Comparison of ENCODE assay signal across 12 cellular contexts in the genomic region with DNA sequence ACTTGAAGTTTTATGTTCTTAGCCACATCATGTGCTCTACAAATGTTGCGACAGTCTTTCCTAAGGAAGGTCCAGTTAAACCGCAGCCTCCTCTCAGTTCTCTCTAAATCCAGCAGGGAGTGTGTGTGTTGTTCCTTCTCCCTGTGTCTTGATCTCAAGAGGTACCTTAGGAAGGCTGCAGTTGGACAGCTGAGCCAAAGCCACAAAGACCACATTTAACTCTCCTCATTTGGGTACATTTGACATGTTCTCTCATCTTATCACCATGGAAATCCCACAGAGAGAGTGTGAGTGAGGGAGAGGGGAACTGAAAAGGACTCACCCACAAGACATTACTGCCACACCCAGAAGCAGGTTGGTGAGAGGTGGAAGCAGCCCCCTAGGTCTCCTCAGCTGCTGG.
DNase-seq lines count a peak whose midpoint lies in the region; ATAC-seq and TF ChIP-seq lines count a peak whose summit lies in the region.
"Had no signal": no experiment of that assay in that cellular context is flagged by ENCODE, and none has a peak within 500 bp of the region (broad histone marks: within the 10 kb centered on the region; RNA-seq: fewer than 3 reads in every experiment).

No MANE protein-coding gene starts in this region.

- CTCF ChIA-PET in activated CD4-positive, alpha-beta memory T cell treated with anti-CD3 and anti-CD28 coated beads, Interleukin-2, amount 10 ng/mL, durations not matched to agents 7 days and 5 days (lab: Charles Lee): no interaction called here

- H3K4me1 Mint-ChIP-seq in T-helper 17 cell: peaks cover 9% of the 10 kb centered on the region
- H3K4me1 Mint-ChIP-seq in activated CD4-positive, alpha-beta memory T cell treated with anti-CD3 and anti-CD28 coated beads, Interleukin-2, amount 10 ng/mL, durations not matched to agents 7 days and 5 days: peaks cover 25% of the 10 kb centered on the region

- in situ Hi-C loops in GM13977 (cut with MboI; ENCODE audit: low pct_unique_long_range_greater_than_20kb, low sequenced_read_pairs, unreplicated experiment): no loop called here

- POLR2A ChIA-PET in activated CD4-positive, alpha-beta memory T cell treated with anti-CD3 and anti-CD28 coated beads, Interleukin-2, amount 10 ng/mL, durations not matched to agents 7 days and 5 days (lab: Charles Lee): no interaction called here

- intact Hi-C loops in left ventricle myocardium superior (cut with micrococcal nuclease): no loop called here

- DNase-seq in GM13977 (ENCODE audit: low spot score) (peak; percentile 27), MV-4-11 (lab: John Stamatoyannopoulos, UW) (peak; percentile 100), left ventricle myocardium superior (no peak), T-helper 17 cell (no peak), NCI-H82 (lab: John Stamatoyannopoulos, UW) (no peak), activated gamma-delta T cell (lab: John Stamatoyannopoulos, UW) (no peak)
- DNase-seq in activated CD4-positive, alpha-beta memory T cell treated with anti-CD3 and anti-CD28 coated beads, Interleukin-2, amount 10 ng/mL, durations not matched to agents 7 days and 5 days: no peak
- DNase-seq: brain microvascular endothelial cell; foreskin keratinocyte; NCI-H1436 treated with DMSO at 0.1 percent for 48 hours; stimulated activated naive CD4-positive, alpha-beta T cell had no signal

- no peak for TF ChIP-seq CTCF in GM13977 (IDR thresholded peaks at IDR 0.05; ENCODE audit: extremely low read depth, insufficient read depth, missing control alignments)

- H3K27ac Mint-ChIP-seq in T-helper 17 cell: no peak overlapping the region
- H3K27ac Mint-ChIP-seq in activated CD4-positive, alpha-beta memory T cell treated with anti-CD3 and anti-CD28 coated beads, Interleukin-2, amount 10 ng/mL, durations not matched to agents 7 days and 5 days: no peak overlapping the region

- no peaks in the 10 kb centered on the region for H3K27me3 Mint-ChIP-seq in T-helper 17 cell
- H3K27me3 Mint-ChIP-seq in activated CD4-positive, alpha-beta memory T cell treated with anti-CD3 and anti-CD28 coated beads, Interleukin-2, amount 10 ng/mL, durations not matched to agents 7 days and 5 days: no peaks in the 10 kb centered on the region

- peak; percentile 69 for ATAC-seq in GM21723 (IDR thresholded peaks at IDR 0.05; ENCODE audit: unreplicated experiment)
- ATAC-seq in left ventricle myocardium superior: peak; percentile 68
- ATAC-seq in T-helper 17 cell: no peak
- ATAC-seq: foreskin keratinocyte had no signal

- peaks cover 3% of the 10 kb centered on the region for H3K9me3 Mint-ChIP-seq in activated CD4-positive, alpha-beta memory T cell treated with anti-CD3 and anti-CD28 coated beads, Interleukin-2, amount 10 ng/mL, durations not matched to agents 7 days and 5 days

- no peak overlapping the region for H3K4me3 Mint-ChIP-seq in T-helper 17 cell
- H3K4me3 Mint-ChIP-seq in activated CD4-positive, alpha-beta memory T cell treated with anti-CD3 and anti-CD28 coated beads, Interleukin-2, amount 10 ng/mL, durations not matched to agents 7 days and 5 days: no peak overlapping the region

- H3K36me3 Mint-ChIP-seq in T-helper 17 cell (ENCODE audit: low read depth): peaks cover 2% of the 10 kb centered on the region
- H3K36me3 Mint-ChIP-seq in activated CD4-positive, alpha-beta memory T cell treated with anti-CD3 and anti-CD28 coated beads, Interleukin-2, amount 10 ng/mL, durations not matched to agents 7 days and 5 days (ENCODE audit: low read depth): peaks cover 5% of the 10 kb centered on the region

- no peaks in the 10 kb centered on the region for H3K9me3 ChIP-seq in T-helper 17 cell (ENCODE audit: control insufficient read depth, low read length, poor library complexity, severe bottlenecking)

Comparison
In these comparisons a context has a peak if more than half of its experiments do, and no peak if none do; other contexts are left out.
1. DNase-seq: peak in GM13977 (single experiment) and MV-4-11 (single experiment); none in left ventricle myocardium superior (single experiment), T-helper 17 cell (0 of 3), NCI-H82 (single experiment), activated gamma-delta T cell (single experiment) and activated CD4-positive, alpha-beta memory T cell treated with anti-CD3 and anti-CD28 coated beads, Interleukin-2, amount 10 ng/mL, durations not matched to agents 7 days and 5 days (single experiment).